10 cellular contexts compared by ENCODE assay signal in genomic region chr6:155417454-155417853, GRCh38. TPM values are rescaled to one million over a fixed set of nuclear protein-coding genes. Genes with fewer than 3 reads are reported as not detected.
DNase-seq lines count a peak whose midpoint lies in the region; TF ChIP-seq lines count a peak whose summit lies in the region.
"Had no signal": no experiment of that assay in that cellular context is flagged by ENCODE, and none has a peak within 500 bp of the region (broad histone marks: within the 10 kb centered on the region; RNA-seq: fewer than 3 reads in every experiment).

No MANE protein-coding gene starts in this region.

- H3K4me3 Mint-ChIP-seq in activated naive CD8-positive, alpha-beta T cell treated with anti-CD3 and anti-CD28 coated beads for 36 hours, result peak overlapping the region; percentile 76
- H3K4me3 Mint-ChIP-seq in osteocyte (ENCODE audit: unreplicated experiment), result no peak overlapping the region

- TF ChIP-seq CTCF in KMS-11 (conservative IDR thresholded peaks at IDR 0.05; ENCODE audit: low read depth, low read length), result no peak
- TF ChIP-seq CTCF in osteocyte (IDR thresholded peaks at IDR 0.05), result no peak

- H3K4me3 ChIP-seq in KMS-11 (IDR thresholded peaks at IDR 0.05; ENCODE audit: insufficient read depth, low read depth, low read length), result no peak overlapping the region

- H3K27ac ChIP-seq in KMS-11, result peak overlapping the region; percentile 84
- H3K27ac ChIP-seq: neutrophil had no signal

- no peaks in the 10 kb centered on the region for H3K27me3 ChIP-seq in KMS-11 (ENCODE audit: insufficient read depth, low read depth)
- H3K27me3 ChIP-seq: neutrophil had no signal

- H3K9ac ChIP-seq in KMS-11, result peak overlapping the region; percentile 39; the same call in 1 of the 2 replicates

- H3K4me2 ChIP-seq in KMS-11, result peak overlapping the region; percentile 88

- peak overlapping the region; percentile 100 for H3K27ac Mint-ChIP-seq in activated naive CD8-positive, alpha-beta T cell treated with anti-CD3 and anti-CD28 coated beads for 36 hours
- peak overlapping the region; percentile 35 for H3K27ac Mint-ChIP-seq in osteocyte (ENCODE audit: unreplicated experiment)

- H3K36me3 Mint-ChIP-seq in activated naive CD8-positive, alpha-beta T cell treated with anti-CD3 and anti-CD28 coated beads for 36 hours, result peaks cover 10% of the 10 kb centered on the region
- H3K36me3 Mint-ChIP-seq in osteocyte (ENCODE audit: unreplicated experiment), result no peaks in the 10 kb centered on the region

- peak overlapping the region; percentile 84 for H2AFZ ChIP-seq in KMS-11 (ENCODE audit: low read depth)

- H3K4me1 Mint-ChIP-seq in activated naive CD8-positive, alpha-beta T cell treated with anti-CD3 and anti-CD28 coated beads for 36 hours, result peaks cover 48% of the 10 kb centered on the region
- H3K4me1 Mint-ChIP-seq in osteocyte (ENCODE audit: unreplicated experiment), result peaks cover 22% of the 10 kb centered on the region

- H3K79me2 ChIP-seq in KMS-11 (ENCODE audit: insufficient read depth, low read depth), result no peaks in the 10 kb centered on the region

- peak; percentile 30 for DNase-seq in ELR (ENCODE audit: low read depth)
- no peak for DNase-seq in activated naive CD8-positive, alpha-beta T cell treated with anti-CD3 and anti-CD28 coated beads for 36 hours
- DNase-seq in osteocyte (ENCODE audit: extremely low spot score, unreplicated experiment), result no peak
- no peak for DNase-seq in D341Med (ENCODE audit: low spot score)
- DNase-seq in SK-N-DZ (ENCODE audit: low spot score), result no peak
- DNase-seq in SW 1271 (lab: John Stamatoyannopoulos, UW), result no peak
- DNase-seq in NCI-H345 treated with DMSO at 0.1 percent for 48 hours (lab: John Stamatoyannopoulos, UW; ENCODE audit: unreplicated experiment), result no peak
- DNase-seq: Karpas-422 had no signal

- H4K20me1 ChIP-seq in KMS-11 (ENCODE audit: insufficient read depth), result no peaks in the 10 kb centered on the region

- no peaks in the 10 kb centered on the region for H3K36me3 ChIP-seq in KMS-11 (ENCODE audit: insufficient read depth)
- H3K36me3 ChIP-seq: neutrophil had no signal

- no peaks in the 10 kb centered on the region for H3K27me3 Mint-ChIP-seq in activated naive CD8-positive, alpha-beta T cell treated with anti-CD3 and anti-CD28 coated beads for 36 hours
- H3K27me3 Mint-ChIP-seq in osteocyte (ENCODE audit: unreplicated experiment), result no peaks in the 10 kb centered on the region

- peaks cover 18% of the 10 kb centered on the region for H3K4me1 ChIP-seq in KMS-11 (ENCODE audit: low read depth, poor library complexity, severe bottlenecking)

- H3K9me3 Mint-ChIP-seq in activated naive CD8-positive, alpha-beta T cell treated with anti-CD3 and anti-CD28 coated beads for 36 hours, result peaks cover 3% of the 10 kb centered on the region
- no peaks in the 10 kb centered on the region for H3K9me3 Mint-ChIP-seq in osteocyte (ENCODE audit: unreplicated experiment)

RNA-seq across cellular contexts. Expression of gene NOX3, which starts 38.2 kb away (rescaled TPM):
- not detected for total RNA-seq in activated naive CD8-positive, alpha-beta T cell treated with anti-CD3 and anti-CD28 coated beads for 36 hours
- not detected in 2 replicates for total RNA-seq in osteocyte
- polyA plus RNA-seq in SK-N-DZ (2014; cell fraction: cytosol; rRNA removed), result not detected in 2 replicates
- not detected in 2 replicates for polyA plus RNA-seq in SK-N-DZ (2014; cell fraction: nucleus; rRNA removed)
